Comparison of ENCODE assay signal across 11 cellular contexts in the genomic region with DNA sequence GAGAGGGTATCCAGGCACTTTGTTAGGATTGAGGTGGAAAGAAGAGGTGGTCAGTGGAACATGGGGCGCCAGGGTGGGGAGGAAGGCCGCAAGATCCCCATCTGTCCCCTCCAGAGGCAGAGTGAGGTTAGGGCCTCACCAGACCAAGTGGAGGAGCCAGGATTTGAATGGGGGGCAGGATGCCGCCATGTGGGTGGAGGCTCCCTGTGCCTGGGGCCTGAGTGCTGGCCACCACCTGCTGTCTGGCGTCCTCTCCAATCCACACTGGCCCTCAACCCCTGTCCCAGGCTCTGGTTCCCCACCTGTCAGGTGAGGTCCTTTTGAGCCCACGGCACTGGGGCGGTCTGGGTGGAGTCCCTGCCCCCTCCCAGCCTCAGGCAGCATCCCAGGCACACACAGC. TPM values are rescaled to one million over a fixed set of nuclear protein-coding genes. Genes with fewer than 3 reads are reported as not detected.
"Had no signal": no experiment of that assay in that cellular context is flagged by ENCODE, and none has a peak within 500 bp of the region (broad histone marks: within the 10 kb centered on the region; RNA-seq: fewer than 3 reads in every experiment).

No MANE protein-coding gene starts in this region.

- H3K4me3 ChIP-seq: GM23248, HAP-1 had no signal

- H3K27ac ChIP-seq: GM23248, HL-60, KMS-11 had no signal

- H3K36me3 ChIP-seq: HAP-1 had no signal

- H3K4me2 ChIP-seq: KMS-11 had no signal

- H2AFZ ChIP-seq: GM23248 had no signal

- ATAC-seq: HCT116, HepG2 had no signal

- FAIRE-seq: HepG2 had no signal

- H3K4me1 ChIP-seq: HAP-1 had no signal

- H3K9ac ChIP-seq: GM23248, KMS-11 had no signal

- H3K9me3 ChIP-seq: HAP-1 had no signal

- DNase-seq: GM23248, GOT3, H7, HFFc6, KBM-7 had no signal

RNA-seq across cellular contexts. Expression of gene TBX1, which starts 17.5 kb away (rescaled TPM):
- total RNA-seq: HepG2 had no signal
- polyA plus RNA-seq: HepG2 had no signal

RNA-seq across cellular contexts. Expression of gene GP1BB, which starts 19.7 kb away (rescaled TPM):
- total RNA-seq: HepG2, HT1080 had no signal
- polyA plus RNA-seq: HepG2 had no signal

RNA-seq across cellular contexts. Expression of gene SEPTIN5, which starts 28.8 kb away (rescaled TPM):
- total RNA-seq: HepG2 had no signal
